In the genomic region with DNA sequence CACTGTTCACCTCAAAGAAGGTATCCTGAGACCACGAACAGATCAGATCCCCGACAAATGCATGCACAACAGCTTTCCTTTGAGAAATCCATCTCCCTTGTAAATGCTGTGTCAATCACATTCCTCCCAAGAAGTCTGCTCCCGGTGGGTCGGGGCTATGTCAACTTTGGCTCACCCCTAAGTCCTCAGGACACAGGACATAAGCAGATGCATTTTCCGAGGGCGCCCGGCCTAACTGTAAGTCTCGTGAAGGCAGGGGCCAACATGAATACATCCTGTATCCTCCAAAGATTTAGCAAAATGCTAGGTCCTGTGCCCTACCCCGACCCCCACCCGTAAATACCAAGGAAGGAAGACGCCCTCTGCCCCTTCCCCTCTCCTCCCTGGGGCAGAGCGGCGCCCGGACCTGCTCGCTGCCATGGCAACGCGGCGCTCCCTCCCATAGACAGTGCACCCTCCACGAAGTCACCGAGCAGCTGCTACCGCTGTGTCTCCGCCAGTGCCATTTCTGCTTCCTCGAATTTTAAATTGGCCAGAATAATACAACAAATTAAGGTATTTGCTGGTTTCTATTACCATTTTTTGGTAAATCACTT, we compare ENCODE assay signal across 19 cellular contexts.
DNase-seq lines count a peak whose midpoint lies in the region; ATAC-seq, FAIRE-seq and TF ChIP-seq lines count a peak whose summit lies in the region.
"Had no signal": no experiment of that assay in that cellular context is flagged by ENCODE, and none has a peak within 500 bp of the region (broad histone marks: within the 10 kb centered on the region; RNA-seq: fewer than 3 reads in every experiment).

No MANE protein-coding gene starts in this region.

- no peak for TF ChIP-seq POLR2A in esophagus muscularis mucosa (IDR thresholded peaks at IDR 0.05; ENCODE audit: low read depth)
- no peak for TF ChIP-seq POLR2A in testis (IDR thresholded peaks at IDR 0.05)

- H3K4me1 ChIP-seq in esophagus muscularis mucosa (no peaks in the 10 kb centered on the region), testis (peaks cover 3% of the 10 kb centered on the region)
- H3K4me1 ChIP-seq: ascending aorta, Caco-2, left lung, prostate gland, transverse colon had no signal

- WGBS in esophagus muscularis mucosa: 24% methylated on average over 23 of the region's 23 CpGs
- 38 to 48% methylated on average over 22 to 23 of the region's 23 CpGs for WGBS in testis, 2 donors

- H3K36me3 ChIP-seq in esophagus muscularis mucosa (no peaks in the 10 kb centered on the region), testis (ENCODE audit: low read depth, missing control alignments) (no peaks in the 10 kb centered on the region)
- H3K36me3 ChIP-seq: ascending aorta, left lung, prostate gland, transverse colon had no signal

- intact Hi-C loops in esophagus muscularis mucosa (cut with DNase I): no loop called here
- intact Hi-C loops in testis (cut with DNase I; ENCODE audit: low total_unique reads): no loop called here

- H3K27ac ChIP-seq in esophagus muscularis mucosa (replicated peaks in 1 of 4) (no peak overlapping the region), testis (no peak overlapping the region)
- H3K27ac ChIP-seq: ascending aorta, left lung, prostate gland, transverse colon had no signal

- DNase-seq in NCI-H1417 treated with DMSO at 0.1 percent for 48 hours (lab: John Stamatoyannopoulos, UW) (peak; percentile 3), NCI-H2171 treated with DMSO at 0.1 percent for 48 hours (lab: John Stamatoyannopoulos, UW) (peak; percentile 62), esophagus muscularis mucosa (ENCODE audit: extremely low spot score) (peak; percentile 80), testis (peak; percentile 36), GM19239 (ENCODE audit: insufficient read length, low spot score) (no peak)
- DNase-seq: activated T-cell treated with anti-CD3 and anti-CD28 coated beads, Interleukin-2, amount 50 U/mL, for 72 hours; Caco-2; endodermal cell; MM.1S; NCI-H2029 treated with DMSO at 0.1 percent for 48 hours; stimulated activated CD4-positive, alpha-beta T cell treated with anti-CD3 and anti-CD28 coated beads, Interleukin-2, amount 100 ng/mL, for 48 hours; stimulated activated naive CD8-positive, alpha-beta T cell treated with anti-CD3 and anti-CD28 coated beads, Interleukin-15, Interleukin-2, amounts not matched to agents 100 U/mL and 50 U/mL, for 24 hours; transverse colon had no signal

- no peak for ATAC-seq in HG03039 (IDR thresholded peaks at IDR 0.05; ENCODE audit: unreplicated experiment)
- no peak for ATAC-seq in HG03565 (IDR thresholded peaks at IDR 0.05; ENCODE audit: unreplicated experiment)
- ATAC-seq: activated T-cell treated with anti-CD3 and anti-CD28 coated beads, Interleukin-2, amount 50 U/mL, for 72 hours; left lung; stimulated activated naive CD8-positive, alpha-beta T cell treated with anti-CD3 and anti-CD28 coated beads, Interleukin-15, Interleukin-2, amounts not matched to agents 100 U/mL and 50 U/mL, for 24 hours had no signal

- H3K4me3 ChIP-seq in esophagus muscularis mucosa (no peak overlapping the region), testis (peak overlapping the region in 1 of 2 donors; percentile 24)
- H3K4me3 ChIP-seq: ascending aorta, left lung, prostate gland, smooth muscle cell, transverse colon had no signal

- TF ChIP-seq CTCF in esophagus muscularis mucosa (IDR thresholded peaks at IDR 0.05) (no peak), testis (IDR thresholded peaks at IDR 0.05) (no peak)

- H3K27me3 ChIP-seq in esophagus muscularis mucosa: peaks cover 0 to 26% (median 0%) of the 10 kb centered on the region in 4 donors
- no peaks in the 10 kb centered on the region for H3K27me3 ChIP-seq in testis
- H3K27me3 ChIP-seq: ascending aorta had no signal

- no peak for TF ChIP-seq EP300 in esophagus muscularis mucosa (IDR thresholded peaks at IDR 0.05)

- H3K9me3 ChIP-seq in esophagus muscularis mucosa (no peaks in the 10 kb centered on the region), testis (no peaks in the 10 kb centered on the region)
- H3K9me3 ChIP-seq: ascending aorta, Caco-2, left lung, prostate gland, transverse colon had no signal

- no peak for FAIRE-seq in GM19239 (lab: Jason Lieb, UNC)
